In genomic region chr11:77779935-77780334, GRCh38 we compare ENCODE assay signal across 11 cellular contexts. TPM values are rescaled to one million over a fixed set of nuclear protein-coding genes. Genes with fewer than 3 reads are reported as not detected.
A peak's percentile ranks its signal among the peaks of the same experiment; 100 is the strongest.
DNase-seq lines count a peak whose midpoint lies in the region; ATAC-seq and TF ChIP-seq lines count a peak whose summit lies in the region.
"Had no signal": no experiment of that assay in that cellular context is flagged by ENCODE, and none has a peak within 500 bp of the region (broad histone marks: within the 10 kb centered on the region; RNA-seq: fewer than 3 reads in every experiment).

No MANE protein-coding gene starts in this region.

- H3K27me3 ChIP-seq in osteoblast (ENCODE audit: insufficient read depth, low read length) = no peaks in the 10 kb centered on the region
- H3K27me3 ChIP-seq: transverse colon had no signal

- peak; percentile 36 for DNase-seq in RPMI7951 (ENCODE audit: low read depth)
- peak; percentile 53 for DNase-seq in osteoblast (ENCODE audit: insufficient read length, low spot score, missing footprints)
- DNase-seq in Right ventricle myocardium inferior (ENCODE audit: missing footprints) = no peak
- DNase-seq in activated T-cell treated with anti-CD3 and anti-CD28 coated beads, Interleukin-2, amount 50 U/mL, for 1 hour = no peak
- DNase-seq: activated CD8-positive, alpha-beta memory T cell treated with anti-CD3 and anti-CD28 coated beads, Interleukin-2, amount 50 U/mL, for 4 hours; NCI-H69; T-helper 2 cell; transverse colon had no signal

- TF ChIP-seq CTCF in HEK293 (tag by site-specific recombination; IDR thresholded peaks at IDR 0.05) = no peak
- no peak for TF ChIP-seq CTCF in osteoblast (IDR thresholded peaks at IDR 0.05; ENCODE audit: extremely low read depth, low read depth, low read length)

- no peak overlapping the region for H3K27ac ChIP-seq in HEK293 (ENCODE audit: extremely low read depth, low read depth, low read length)
- no peak overlapping the region for H3K27ac ChIP-seq in osteoblast (ENCODE audit: low read depth, low read length)
- H3K27ac ChIP-seq: transverse colon had no signal

- H3K36me3 ChIP-seq in HEK293 (ENCODE audit: control insufficient read depth in 2 of 2, insufficient read depth in 1 of 2, low read length in 2 of 2) = no peaks in the 10 kb centered on the region
- H3K36me3 ChIP-seq in osteoblast (ENCODE audit: insufficient read depth, low read length) = no peaks in the 10 kb centered on the region
- H3K36me3 ChIP-seq: transverse colon had no signal

- H3K9me3 ChIP-seq in HEK293 (ENCODE audit: control insufficient read depth, insufficient read depth, low read depth, low read length) (no peaks in the 10 kb centered on the region), osteoblast (ENCODE audit: low read depth, low read length) (no peaks in the 10 kb centered on the region)
- H3K9me3 ChIP-seq: transverse colon had no signal

- H3K79me2 ChIP-seq in osteoblast (ENCODE audit: insufficient read depth, low read length) = peaks cover 87% of the 10 kb centered on the region

- H3K4me1 ChIP-seq in HEK293 (ENCODE audit: control insufficient read depth, insufficient read depth, low read length) (no peaks in the 10 kb centered on the region), osteoblast (ENCODE audit: insufficient read depth, low read length) (no peaks in the 10 kb centered on the region)

- no peak overlapping the region for H2AFZ ChIP-seq in osteoblast (ENCODE audit: low read length)

- POLR2A ChIA-PET in HEK293 (lab: Yijun Ruan, JAX) = interaction anchor here (0.5 kb wide), 1 partner anchor 259 kb away, joined by 4 read pairs; no protein-coding TSS in a partner anchor

- CTCF ChIA-PET in HEK293 (lab: Yijun Ruan, JAX) = interaction anchor here (0.7 kb wide), 1 partner anchor 228 kb away, joined by 4 read pairs; no protein-coding TSS in a partner anchor

- no peak overlapping the region for H3K4me2 ChIP-seq in osteoblast (ENCODE audit: insufficient read depth, low read length)

- H3K4me3 ChIP-seq in HEK293 (ENCODE audit: low read depth, low read length) = no peak overlapping the region
- H3K4me3 ChIP-seq in osteoblast (ENCODE audit: insufficient read depth, low read length) = no peak overlapping the region
- H3K4me3 ChIP-seq: transverse colon had no signal

- intact Hi-C loops in Right ventricle myocardium inferior (cut with DNase I) = no loop called here

- ATAC-seq in esophagus mucosa = peak; percentile 44
- no peak for ATAC-seq in HG03520 (IDR thresholded peaks at IDR 0.05; ENCODE audit: unreplicated experiment)
- no peak for ATAC-seq in Right ventricle myocardium inferior

- peaks cover 73% of the 10 kb centered on the region for H4K20me1 ChIP-seq in osteoblast (ENCODE audit: insufficient read depth, low read length)

TF ChIP-seq in HEK293, 187 proteins besides CTCF, POLR2A, EP300 and RAD21:
- no peak for TF ChIP-seq ZNF660 (tag by site-specific recombination; IDR thresholded peaks at IDR 0.05)
- TF ChIP-seq ZBTB10 (tag by site-specific recombination; IDR thresholded peaks at IDR 0.05) = no peak
- no peak for TF ChIP-seq ZNF473 (tag by site-specific recombination; IDR thresholded peaks at IDR 0.05)
- no peak for TF ChIP-seq ZNF37A (tag by site-specific recombination; IDR thresholded peaks at IDR 0.05)
- peak; percentile 96 for TF ChIP-seq REST (tag by site-specific recombination; IDR thresholded peaks at IDR 0.05)
TF ChIP-seq in HEK293: peak in this region for 1.

RNA-seq across cellular contexts. Expression of gene RSF1, which starts 40.6 kb away (rescaled TPM):
- 13.1 and 16.1 TPM in 2 replicates for total RNA-seq in RPMI7951 (2014; rRNA removed; shearing (Covaris generic))
- total RNA-seq in esophagus mucosa (17.3 TPM), osteoblast (36.9 and 41.8 TPM in 2 replicates), Right ventricle myocardium inferior (34.8 TPM)

RNA-seq across cellular contexts. Expression of gene AAMDC, which starts 41.0 kb away (rescaled TPM):
- total RNA-seq in RPMI7951 (2014; rRNA removed; shearing (Covaris generic)) = 71.7 and 72.2 TPM in 2 replicates
- total RNA-seq in esophagus mucosa (9.4 TPM), osteoblast (14.8 and 15.6 TPM in 2 replicates), Right ventricle myocardium inferior (139 TPM)

Comparison
In these comparisons a context has a peak if more than half of its experiments do, and no peak if none do; other contexts are left out.
1. DNase-seq: peak in RPMI7951 (single experiment) and osteoblast (single experiment); none in Right ventricle myocardium inferior (single experiment) and activated T-cell treated with anti-CD3 and anti-CD28 coated beads, Interleukin-2, amount 50 U/mL, for 1 hour (single experiment).